8 cellular contexts compared by ENCODE assay signal in the genomic region with DNA sequence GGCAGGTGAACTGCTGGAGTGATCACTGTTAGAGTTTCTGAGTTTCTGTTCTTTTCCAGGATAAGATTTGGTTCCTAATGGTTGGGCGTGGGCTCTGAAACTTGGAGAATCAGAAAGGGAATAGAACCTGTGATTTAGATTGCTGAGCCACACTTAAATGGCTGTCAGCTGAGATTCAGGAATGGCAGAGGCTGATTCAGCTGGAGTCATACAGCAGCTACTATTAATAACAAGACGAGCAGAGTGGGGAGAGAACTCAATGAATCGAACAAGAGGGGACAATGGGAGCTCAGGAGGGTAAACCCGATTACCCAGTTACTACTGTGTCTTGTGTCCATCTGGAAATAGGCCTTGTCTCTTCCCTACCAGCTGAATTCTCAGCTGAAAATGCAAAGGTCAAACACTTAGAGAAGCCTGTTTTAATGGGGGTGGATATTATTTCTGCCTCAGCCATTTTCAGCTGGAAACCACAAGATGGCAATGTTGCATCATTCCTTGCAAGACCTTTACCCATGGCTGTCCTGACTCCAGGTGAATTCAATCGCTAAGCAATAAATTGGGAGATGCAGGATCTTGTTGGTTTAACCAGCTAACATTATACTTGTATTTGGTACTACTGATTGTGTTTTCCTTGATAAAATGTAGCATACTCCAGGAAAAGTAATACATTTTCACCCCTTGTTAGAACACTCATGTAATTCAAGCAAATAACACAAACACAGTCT.
DNase-seq lines count a peak whose midpoint lies in the region; ATAC-seq and TF ChIP-seq lines count a peak whose summit lies in the region.

No MANE protein-coding gene starts in this region.

- no peaks in the 10 kb centered on the region for H3K36me3 Mint-ChIP-seq in neural progenitor cell

- H3K9ac ChIP-seq in neural progenitor cell = no peak overlapping the region

- H3K4me3 Mint-ChIP-seq in neural progenitor cell = no peak overlapping the region

- H4K20me1 ChIP-seq in neural progenitor cell (ENCODE audit: low read depth) = no peaks in the 10 kb centered on the region

- no peaks in the 10 kb centered on the region for H3K4me1 ChIP-seq in neural progenitor cell

- no peaks in the 10 kb centered on the region for H3K9me3 Mint-ChIP-seq in neural progenitor cell

- H3K4me3 ChIP-seq in AG09309 (ENCODE audit: control insufficient read depth, low read depth, low read length) (no peak overlapping the region), fibroblast of pulmonary artery (replicated peaks; ENCODE audit: low read depth, low read length) (no peak overlapping the region), neural progenitor cell (no peak overlapping the region)

- H3K4me2 ChIP-seq in neural progenitor cell = no peak overlapping the region

- H3K27ac Mint-ChIP-seq in neural progenitor cell = no peak overlapping the region

- peaks cover 2% of the 10 kb centered on the region for H3K27me3 Mint-ChIP-seq in neural progenitor cell (ENCODE audit: insufficient read depth, low read depth)

- no peaks in the 10 kb centered on the region for H3K36me3 ChIP-seq in neural progenitor cell

- H3F3A ChIP-seq in neural progenitor cell (ENCODE audit: low read depth) = no peaks in the 10 kb centered on the region

- TF ChIP-seq CTCF in AG09309 (IDR thresholded peaks at IDR 0.05; ENCODE audit: control insufficient read depth, insufficient read depth, low read depth, low read length, missing control alignments) = peak; percentile 81
- peak; percentile 88 for TF ChIP-seq CTCF in fibroblast of pulmonary artery (IDR thresholded peaks at IDR 0.05; ENCODE audit: low read length, missing control alignments)
- peak; percentile 93 for TF ChIP-seq CTCF in neural progenitor cell (IDR thresholded peaks at IDR 0.05)

- H3K27ac ChIP-seq in neural progenitor cell = no peak overlapping the region

- no peaks in the 10 kb centered on the region for H3K9me3 ChIP-seq in neural progenitor cell (ENCODE audit: low read depth)

- no peaks in the 10 kb centered on the region for H3K27me3 ChIP-seq in neural progenitor cell

- DNase-seq in AG09309 (ENCODE audit: low read depth) (peak; percentile 28), NCI-H1417 (lab: John Stamatoyannopoulos, UW) (peak; percentile 56 to 90 (median 71)), fibroblast of pulmonary artery (ENCODE audit: low read depth) (peak; percentile 75), neural progenitor cell (ENCODE audit: low spot score) (peak; percentile 78)
- DNase-seq in activated CD8-positive, alpha-beta memory T cell treated with anti-CD3 and anti-CD28 coated beads, Interleukin-2, amount 50 U/mL, for 48 hours = no peak

- H2AFZ ChIP-seq in neural progenitor cell (replicated peaks) = peak overlapping the region; percentile 48

- no peaks in the 10 kb centered on the region for H3K79me2 ChIP-seq in neural progenitor cell (ENCODE audit: low read depth)

- peak; percentile 89 for ATAC-seq in GM18502 (IDR thresholded peaks at IDR 0.05; ENCODE audit: poor library complexity, unreplicated experiment)
- peak; percentile 86 for ATAC-seq in HG02870 (IDR thresholded peaks at IDR 0.05; ENCODE audit: unreplicated experiment)
- peak; percentile 98 for ATAC-seq in SK-N-SH treated with all-trans-retinoic acid at 6 μM for 48 hours

- H3K4me1 Mint-ChIP-seq in neural progenitor cell = peaks cover 2% of the 10 kb centered on the region

TF ChIP-seq in SK-N-SH treated with all-trans-retinoic acid at 6 μM for 48 hours, 23 proteins besides CTCF, POLR2A, EP300 and RAD21:
- TF ChIP-seq ISL1 (CRISPR knock-in tag; IDR thresholded peaks at IDR 0.05) (no peak), ZFP30 (CRISPR knock-in tag; IDR thresholded peaks at IDR 0.05) (no peak), PPARA (CRISPR knock-in tag; IDR thresholded peaks at IDR 0.05; ENCODE audit: borderline replicate concordance) (no peak), CSDC2 (CRISPR knock-in tag; IDR thresholded peaks at IDR 0.05) (no peak), SNAI2 (CRISPR knock-in tag; IDR thresholded peaks at IDR 0.05) (no peak), ZNF8 (CRISPR knock-in tag; IDR thresholded peaks at IDR 0.05) (no peak), ARNTL (CRISPR knock-in tag; IDR thresholded peaks at IDR 0.05; ENCODE audit: borderline replicate concordance, low read depth) (no peak)
- TF ChIP-seq, protein P1, sequence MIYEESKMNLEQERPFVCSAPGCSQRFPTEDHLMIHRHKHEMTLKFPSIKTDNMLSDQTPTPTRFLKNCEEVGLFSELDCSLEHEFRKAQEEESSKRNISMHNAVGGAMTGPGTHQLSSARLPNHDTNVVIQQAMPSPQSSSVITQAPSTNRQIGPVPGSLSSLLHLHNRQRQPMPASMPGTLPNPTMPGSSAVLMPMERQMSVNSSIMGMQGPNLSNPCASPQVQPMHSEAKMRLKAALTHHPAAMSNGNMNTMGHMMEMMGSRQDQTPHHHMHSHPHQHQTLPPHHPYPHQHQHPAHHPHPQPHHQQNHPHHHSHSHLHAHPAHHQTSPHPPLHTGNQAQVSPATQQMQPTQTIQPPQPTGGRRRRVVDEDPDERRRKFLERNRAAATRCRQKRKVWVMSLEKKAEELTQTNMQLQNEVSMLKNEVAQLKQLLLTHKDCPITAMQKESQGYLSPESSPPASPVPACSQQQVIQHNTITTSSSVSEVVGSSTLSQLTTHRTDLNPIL (CRISPR knock-in tag; IDR thresholded peaks at IDR 0.05; ENCODE audit: low read depth) = no peak
